2 cellular contexts compared by ENCODE assay signal in genomic region chr6:134065706-134066105, GRCh38.
TF ChIP-seq lines count a peak whose summit lies in the region.

No MANE protein-coding gene starts in this region.

TF ChIP-seq in HCT116, 20 proteins besides CTCF, POLR2A, EP300 and RAD21 (continued from another document):
- no peak for TF ChIP-seq ZBTB33 (IDR thresholded peaks at IDR 0.05; ENCODE audit: extremely low read depth, insufficient replicate concordance, low read length)
- TF ChIP-seq CBX3 (IDR thresholded peaks at IDR 0.05; ENCODE audit: low read depth), result 0 out of 2 replicates have a peak, but pooled peaks have one; percentile 17
- no peak for TF ChIP-seq SP1 (IDR thresholded peaks at IDR 0.05; ENCODE audit: low read depth)
- TF ChIP-seq ELF1 (IDR thresholded peaks at IDR 0.05; ENCODE audit: borderline replicate concordance, low read depth), result no peak
- TF ChIP-seq REST (IDR thresholded peaks at IDR 0.05; ENCODE audit: low read depth), result no peak

TF ChIP-seq in HepG2, 621 proteins besides CTCF, POLR2A, EP300 and RAD21 (continued from another document):
- TF ChIP-seq KIAA2018 (CRISPR knock-in tag; IDR thresholded peaks at IDR 0.05; ENCODE audit: borderline replicate concordance) (no peak), MLXIP (CRISPR knock-in tag; IDR thresholded peaks at IDR 0.05; ENCODE audit: borderline replicate concordance) (no peak), SMC3 (IDR thresholded peaks at IDR 0.05; ENCODE audit: low read length) (peak; percentile 3; the same call in 1 of the 2 replicates), CENPBD1 (CRISPR knock-in tag; IDR thresholded peaks at IDR 0.05; ENCODE audit: borderline replicate concordance, low read depth) (no peak), CREB1 (IDR thresholded peaks at IDR 0.05) (peak; percentile 58), CREB1 (CRISPR knock-in tag; IDR thresholded peaks at IDR 0.05) (no peak)
